ENCODE assay signal across 8 cellular contexts in the genomic region with DNA sequence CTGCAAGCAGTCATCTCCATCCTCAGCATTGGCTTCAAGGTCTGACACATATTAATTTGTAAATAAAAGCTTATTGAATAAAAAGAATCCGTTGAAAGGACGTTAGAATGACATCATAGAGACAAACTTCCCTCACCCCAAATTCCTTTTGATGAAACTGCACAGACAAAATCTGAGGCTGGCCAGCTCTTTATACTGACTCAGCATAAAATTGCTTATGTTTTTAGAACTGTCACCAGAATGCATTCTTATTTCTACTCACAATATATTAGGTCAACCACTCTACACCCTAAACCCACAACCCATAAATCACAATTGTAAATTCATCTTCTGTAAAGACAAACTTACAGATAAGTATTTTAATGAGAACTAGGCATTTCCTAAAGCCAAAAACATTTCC. TPM values are rescaled to one million over a fixed set of nuclear protein-coding genes. Genes with fewer than 3 reads are reported as not detected.
"Had no signal": no experiment of that assay in that cellular context is flagged by ENCODE, and none has a peak within 500 bp of the region (broad histone marks: within the 10 kb centered on the region; RNA-seq: fewer than 3 reads in every experiment).

No MANE protein-coding gene starts in this region.

- H3K27ac ChIP-seq: GM23248, HL-60 had no signal

- FAIRE-seq: H54 had no signal

- H2AFZ ChIP-seq: GM23248 had no signal

- H3K9ac ChIP-seq: GM23248 had no signal

- H3K4me3 ChIP-seq: GM23248 had no signal

- DNase-seq: GM23248, GOT3, H9, HCEC 1CT, HFFc6, KG1 had no signal

RNA-seq across cellular contexts. Expression of gene TENM1, which starts 3.2 kb away (rescaled TPM):
- total RNA-seq: GM23248, HFFc6 had no signal
- polyA plus RNA-seq: GM23248 had no signal
